28 cellular contexts compared by ENCODE assay signal in genomic region chr11:66046901-66047300, GRCh38. TPM values are rescaled to one million over a fixed set of nuclear protein-coding genes. Genes with fewer than 3 reads are reported as not detected.
"Had no signal": no experiment of that assay in that cellular context is flagged by ENCODE, and none has a peak within 500 bp of the region (broad histone marks: within the 10 kb centered on the region; RNA-seq: fewer than 3 reads in every experiment).

No MANE protein-coding gene starts in this region.

- H3K27ac ChIP-seq: ascending aorta, esophagus squamous epithelium, spleen, transverse colon had no signal

- H3K36me3 Mint-ChIP-seq: activated naive CD8-positive, alpha-beta T cell treated with anti-CD3 and anti-CD28 coated beads for 36 hours; mesothelial cell of epicardium; naive B cell; T-cell had no signal

- H3K27me3 ChIP-seq: ascending aorta had no signal

- H3K27ac Mint-ChIP-seq: activated naive CD8-positive, alpha-beta T cell treated with anti-CD3 and anti-CD28 coated beads for 36 hours; activated T-cell treated with anti-CD3 and anti-CD28 coated beads, Interleukin-2, amount 50 U/mL, for 72 hours; dendritic cell treated with granulocyte-macrophage colony-stimulating factor and Interleukin-4, amounts not matched to agents 40 ng/mL and 50 ng/mL, for 4 days; mesothelial cell of epicardium; naive B cell; T-cell had no signal

- H3K36me3 ChIP-seq: ascending aorta, esophagus squamous epithelium, spleen, transverse colon had no signal

- ATAC-seq: activated T-cell treated with anti-CD3 and anti-CD28 coated beads, Interleukin-2, amount 50 U/mL, for 72 hours; left colon; T-cell had no signal

- H3K9me3 Mint-ChIP-seq: activated naive CD8-positive, alpha-beta T cell treated with anti-CD3 and anti-CD28 coated beads for 36 hours; activated T-cell treated with anti-CD3 and anti-CD28 coated beads, Interleukin-2, amount 50 U/mL, for 72 hours; dendritic cell treated with granulocyte-macrophage colony-stimulating factor and Interleukin-4, amounts not matched to agents 40 ng/mL and 50 ng/mL, for 4 days; mesothelial cell of epicardium; neural crest cell; T-cell had no signal

- H3K4me3 Mint-ChIP-seq: activated naive CD8-positive, alpha-beta T cell treated with anti-CD3 and anti-CD28 coated beads for 36 hours; activated T-cell treated with anti-CD3 and anti-CD28 coated beads, Interleukin-2, amount 50 U/mL, for 72 hours; dendritic cell treated with granulocyte-macrophage colony-stimulating factor and Interleukin-4, amounts not matched to agents 40 ng/mL and 50 ng/mL, for 4 days; mesothelial cell of epicardium; naive B cell; neural crest cell; T-cell had no signal

- H3K9me3 ChIP-seq: ascending aorta, esophagus squamous epithelium, spleen, transverse colon had no signal

- H3K4me3 ChIP-seq: ascending aorta, esophagus squamous epithelium, spleen, transverse colon had no signal

- DNase-seq: activated CD4-positive, alpha-beta T cell treated with anti-CD3 and anti-CD28 coated beads for 4 hours; activated CD4-positive, alpha-beta T cell treated with anti-CD3 and anti-CD28 coated beads, Interleukin-2, amount 50 U/mL, for 4 hours; activated naive CD4-positive, alpha-beta T cell; activated naive CD8-positive, alpha-beta T cell treated with anti-CD3 and anti-CD28 coated beads for 36 hours; activated T-cell treated with anti-CD3 and anti-CD28 coated beads for 4 hours; activated T-cell treated with anti-CD3 and anti-CD28 coated beads, Interleukin-2, amount 50 U/mL, for 72 hours; caudate nucleus; esophagus squamous epithelium; glutamatergic neuron; hippocampal formation; left colon; naive B cell; occipital lobe; stimulated activated CD4-positive, alpha-beta T cell treated with anti-CD3 and anti-CD28 coated beads, Interleukin-2, amount 100 ng/mL, for 48 hours; stimulated activated naive CD4-positive, alpha-beta T cell treated with Interleukin-2 at 50 U/mL for 16 hours; T-cell; transverse colon had no signal

RNA-seq across cellular contexts. Expression of gene GAL3ST3, which starts 2.1 kb away (rescaled TPM):
- total RNA-seq: ascending aorta; esophagus squamous epithelium; left colon; lower leg skin; spleen; T-helper 2 cell treated with Interferon-gamma antibody and Interleukin-4, amounts not matched to agents 100 ng/mL and 5 ng/mL, for 36 hours; transverse colon had no signal
- polyA plus RNA-seq: keratinocyte, urinary bladder had no signal

RNA-seq across cellular contexts. Expression of gene CATSPER1, which starts 20.6 kb away (rescaled TPM):
- total RNA-seq: activated naive CD8-positive, alpha-beta T cell treated with anti-CD3 and anti-CD28 coated beads for 36 hours; ascending aorta; esophagus squamous epithelium; frontal cortex; lower leg skin; mesothelial cell of epicardium; neural crest cell; occipital lobe; T-cell; temporal lobe; transverse colon; urinary bladder had no signal
- polyA plus RNA-seq: keratinocyte had no signal

RNA-seq across cellular contexts. Expression of gene CST6, which starts 35.1 kb away (rescaled TPM):
- total RNA-seq: activated naive CD8-positive, alpha-beta T cell treated with anti-CD3 and anti-CD28 coated beads for 36 hours; frontal cortex; left colon; neural crest cell; occipital lobe; spleen; T-cell; T-helper 2 cell treated with Interferon-gamma antibody and Interleukin-4, amounts not matched to agents 100 ng/mL and 5 ng/mL, for 36 hours; temporal lobe; transverse colon had no signal
